Comparison of ENCODE assay signal across 1 cellular context in the genomic region with DNA sequence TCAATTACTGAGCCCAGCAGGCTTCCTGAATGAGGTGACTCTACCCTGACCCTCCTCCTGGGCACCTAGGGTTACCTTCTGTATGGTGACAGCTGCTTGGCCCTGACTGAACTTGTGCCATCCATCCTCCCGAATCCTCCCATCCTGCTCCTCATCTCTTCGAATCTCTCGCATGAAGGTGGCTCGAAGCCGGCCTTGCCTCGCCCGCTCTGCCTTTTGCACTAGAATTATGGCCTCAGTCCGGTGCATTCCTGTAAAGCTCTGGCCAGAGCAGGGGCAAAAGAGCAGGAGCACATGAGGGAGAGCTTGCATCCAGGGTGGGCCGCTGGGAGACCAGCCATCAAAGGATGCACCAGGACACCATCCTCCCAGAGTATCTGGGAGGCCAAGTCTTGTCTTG.
TF ChIP-seq lines count a peak whose summit lies in the region.

No MANE protein-coding gene starts in this region.

TF ChIP-seq in K562, 482 proteins besides CTCF, POLR2A, EP300 and RAD21:
- TF ChIP-seq EGR1 (conservative IDR thresholded peaks at IDR 0.05): no peak
- no peak for TF ChIP-seq NELFE (IDR thresholded peaks at IDR 0.05; ENCODE audit: insufficient read depth, insufficient read length)
- TF ChIP-seq ZFP1 (CRISPR knock-in tag; IDR thresholded peaks at IDR 0.05): no peak
- TF ChIP-seq, protein P1, sequence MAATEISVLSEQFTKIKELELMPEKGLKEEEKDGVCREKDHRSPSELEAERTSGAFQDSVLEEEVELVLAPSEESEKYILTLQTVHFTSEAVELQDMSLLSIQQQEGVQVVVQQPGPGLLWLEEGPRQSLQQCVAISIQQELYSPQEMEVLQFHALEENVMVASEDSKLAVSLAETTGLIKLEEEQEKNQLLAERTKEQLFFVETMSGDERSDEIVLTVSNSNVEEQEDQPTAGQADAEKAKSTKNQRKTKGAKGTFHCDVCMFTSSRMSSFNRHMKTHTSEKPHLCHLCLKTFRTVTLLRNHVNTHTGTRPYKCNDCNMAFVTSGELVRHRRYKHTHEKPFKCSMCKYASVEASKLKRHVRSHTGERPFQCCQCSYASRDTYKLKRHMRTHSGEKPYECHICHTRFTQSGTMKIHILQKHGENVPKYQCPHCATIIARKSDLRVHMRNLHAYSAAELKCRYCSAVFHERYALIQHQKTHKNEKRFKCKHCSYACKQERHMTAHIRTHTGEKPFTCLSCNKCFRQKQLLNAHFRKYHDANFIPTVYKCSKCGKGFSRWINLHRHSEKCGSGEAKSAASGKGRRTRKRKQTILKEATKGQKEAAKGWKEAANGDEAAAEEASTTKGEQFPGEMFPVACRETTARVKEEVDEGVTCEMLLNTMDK (IDR thresholded peaks at IDR 0.05; ENCODE audit: borderline replicate concordance, insufficient read depth, low read depth, low read length, poor library complexity, severe bottlenecking): no peak
- no peak for TF ChIP-seq NRF1 (conservative IDR thresholded peaks at IDR 0.05 in 1 of 2, IDR thresholded peaks at IDR 0.05 in 1 of 2)
- no peak for TF ChIP-seq FOXA1 (IDR thresholded peaks at IDR 0.05; ENCODE audit: borderline replicate concordance)
- TF ChIP-seq MCM7 (IDR thresholded peaks at IDR 0.05): no peak
- TF ChIP-seq CREM (IDR thresholded peaks at IDR 0.05; ENCODE audit: low read depth): no peak
- no peak for TF ChIP-seq PRMT5 (CRISPR knock-in tag; IDR thresholded peaks at IDR 0.05)
- no peak for TF ChIP-seq CTBP1 (IDR thresholded peaks at IDR 0.05; ENCODE audit: borderline replicate concordance)
- TF ChIP-seq, protein P2, sequence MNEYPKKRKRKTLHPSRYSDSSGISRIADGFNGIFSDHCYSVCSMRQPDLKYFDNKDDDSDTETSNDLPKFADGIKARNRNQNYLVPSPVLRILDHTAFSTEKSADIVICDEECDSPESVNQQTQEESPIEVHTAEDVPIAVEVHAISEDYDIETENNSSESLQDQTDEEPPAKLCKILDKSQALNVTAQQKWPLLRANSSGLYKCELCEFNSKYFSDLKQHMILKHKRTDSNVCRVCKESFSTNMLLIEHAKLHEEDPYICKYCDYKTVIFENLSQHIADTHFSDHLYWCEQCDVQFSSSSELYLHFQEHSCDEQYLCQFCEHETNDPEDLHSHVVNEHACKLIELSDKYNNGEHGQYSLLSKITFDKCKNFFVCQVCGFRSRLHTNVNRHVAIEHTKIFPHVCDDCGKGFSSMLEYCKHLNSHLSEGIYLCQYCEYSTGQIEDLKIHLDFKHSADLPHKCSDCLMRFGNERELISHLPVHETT (CRISPR knock-in tag; conservative IDR thresholded peaks at IDR 0.05 in 1 of 2, IDR thresholded peaks at IDR 0.05 in 1 of 2): no peak
- no peak for TF ChIP-seq U2AF2 (optimal IDR thresholded peaks at IDR 0.05; ENCODE audit: low read depth, low read length)
- TF ChIP-seq RBM22 (IDR thresholded peaks at IDR 0.05; ENCODE audit: low read depth, low read length, poor library complexity, severe bottlenecking): no peak
- no peak for TF ChIP-seq ZNF699 (CRISPR knock-in tag; IDR thresholded peaks at IDR 0.05; ENCODE audit: insufficient replicate concordance)
